In the genomic region with DNA sequence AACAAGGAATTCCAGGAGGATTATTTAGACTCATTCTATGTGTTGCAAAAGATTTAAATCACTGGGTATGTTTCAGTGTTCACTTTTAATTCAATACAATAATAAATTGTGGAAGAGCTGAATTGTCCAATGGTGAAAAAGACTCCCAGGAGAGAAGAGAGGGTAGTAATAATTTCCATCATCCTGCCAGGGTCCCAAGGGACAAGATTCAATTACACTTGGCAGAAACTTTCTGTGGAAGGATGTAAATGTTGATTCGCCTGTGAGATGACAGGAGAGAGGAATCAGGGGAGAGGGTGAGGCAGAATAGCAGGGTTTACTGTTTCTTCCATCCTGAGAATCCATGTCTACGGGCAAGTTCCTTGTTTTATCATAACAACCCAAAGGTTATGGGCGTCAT, we compare ENCODE assay signal across 1 cellular context.
TF ChIP-seq lines count a peak whose summit lies in the region.

No MANE protein-coding gene starts in this region.

TF ChIP-seq in WTC11, 78 proteins besides CTCF, POLR2A, EP300 and RAD21 (continued from another document):
- TF ChIP-seq FOXP4 (CRISPR knock-in tag; IDR thresholded peaks at IDR 0.05) (no peak), FOXJ3 (CRISPR knock-in tag; IDR thresholded peaks at IDR 0.05; ENCODE audit: borderline replicate concordance) (no peak), TP53 (CRISPR knock-in tag; IDR thresholded peaks at IDR 0.05) (no peak), PRRX2 (CRISPR knock-in tag; IDR thresholded peaks at IDR 0.05) (no peak)
- TF ChIP-seq, protein P1, sequence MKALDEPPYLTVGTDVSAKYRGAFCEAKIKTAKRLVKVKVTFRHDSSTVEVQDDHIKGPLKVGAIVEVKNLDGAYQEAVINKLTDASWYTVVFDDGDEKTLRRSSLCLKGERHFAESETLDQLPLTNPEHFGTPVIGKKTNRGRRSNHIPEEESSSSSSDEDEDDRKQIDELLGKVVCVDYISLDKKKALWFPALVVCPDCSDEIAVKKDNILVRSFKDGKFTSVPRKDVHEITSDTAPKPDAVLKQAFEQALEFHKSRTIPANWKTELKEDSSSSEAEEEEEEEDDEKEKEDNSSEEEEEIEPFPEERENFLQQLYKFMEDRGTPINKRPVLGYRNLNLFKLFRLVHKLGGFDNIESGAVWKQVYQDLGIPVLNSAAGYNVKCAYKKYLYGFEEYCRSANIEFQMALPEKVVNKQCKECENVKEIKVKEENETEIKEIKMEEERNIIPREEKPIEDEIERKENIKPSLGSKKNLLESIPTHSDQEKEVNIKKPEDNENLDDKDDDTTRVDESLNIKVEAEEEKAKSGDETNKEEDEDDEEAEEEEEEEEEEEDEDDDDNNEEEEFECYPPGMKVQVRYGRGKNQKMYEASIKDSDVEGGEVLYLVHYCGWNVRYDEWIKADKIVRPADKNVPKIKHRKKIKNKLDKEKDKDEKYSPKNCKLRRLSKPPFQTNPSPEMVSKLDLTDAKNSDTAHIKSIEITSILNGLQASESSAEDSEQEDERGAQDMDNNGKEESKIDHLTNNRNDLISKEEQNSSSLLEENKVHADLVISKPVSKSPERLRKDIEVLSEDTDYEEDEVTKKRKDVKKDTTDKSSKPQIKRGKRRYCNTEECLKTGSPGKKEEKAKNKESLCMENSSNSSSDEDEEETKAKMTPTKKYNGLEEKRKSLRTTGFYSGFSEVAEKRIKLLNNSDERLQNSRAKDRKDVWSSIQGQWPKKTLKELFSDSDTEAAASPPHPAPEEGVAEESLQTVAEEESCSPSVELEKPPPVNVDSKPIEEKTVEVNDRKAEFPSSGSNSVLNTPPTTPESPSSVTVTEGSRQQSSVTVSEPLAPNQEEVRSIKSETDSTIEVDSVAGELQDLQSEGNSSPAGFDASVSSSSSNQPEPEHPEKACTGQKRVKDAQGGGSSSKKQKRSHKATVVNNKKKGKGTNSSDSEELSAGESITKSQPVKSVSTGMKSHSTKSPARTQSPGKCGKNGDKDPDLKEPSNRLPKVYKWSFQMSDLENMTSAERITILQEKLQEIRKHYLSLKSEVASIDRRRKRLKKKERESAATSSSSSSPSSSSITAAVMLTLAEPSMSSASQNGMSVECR (CRISPR knock-in tag; IDR thresholded peaks at IDR 0.05; ENCODE audit: borderline replicate concordance), result no peak
